14 cellular contexts compared by ENCODE assay signal in the genomic region with DNA sequence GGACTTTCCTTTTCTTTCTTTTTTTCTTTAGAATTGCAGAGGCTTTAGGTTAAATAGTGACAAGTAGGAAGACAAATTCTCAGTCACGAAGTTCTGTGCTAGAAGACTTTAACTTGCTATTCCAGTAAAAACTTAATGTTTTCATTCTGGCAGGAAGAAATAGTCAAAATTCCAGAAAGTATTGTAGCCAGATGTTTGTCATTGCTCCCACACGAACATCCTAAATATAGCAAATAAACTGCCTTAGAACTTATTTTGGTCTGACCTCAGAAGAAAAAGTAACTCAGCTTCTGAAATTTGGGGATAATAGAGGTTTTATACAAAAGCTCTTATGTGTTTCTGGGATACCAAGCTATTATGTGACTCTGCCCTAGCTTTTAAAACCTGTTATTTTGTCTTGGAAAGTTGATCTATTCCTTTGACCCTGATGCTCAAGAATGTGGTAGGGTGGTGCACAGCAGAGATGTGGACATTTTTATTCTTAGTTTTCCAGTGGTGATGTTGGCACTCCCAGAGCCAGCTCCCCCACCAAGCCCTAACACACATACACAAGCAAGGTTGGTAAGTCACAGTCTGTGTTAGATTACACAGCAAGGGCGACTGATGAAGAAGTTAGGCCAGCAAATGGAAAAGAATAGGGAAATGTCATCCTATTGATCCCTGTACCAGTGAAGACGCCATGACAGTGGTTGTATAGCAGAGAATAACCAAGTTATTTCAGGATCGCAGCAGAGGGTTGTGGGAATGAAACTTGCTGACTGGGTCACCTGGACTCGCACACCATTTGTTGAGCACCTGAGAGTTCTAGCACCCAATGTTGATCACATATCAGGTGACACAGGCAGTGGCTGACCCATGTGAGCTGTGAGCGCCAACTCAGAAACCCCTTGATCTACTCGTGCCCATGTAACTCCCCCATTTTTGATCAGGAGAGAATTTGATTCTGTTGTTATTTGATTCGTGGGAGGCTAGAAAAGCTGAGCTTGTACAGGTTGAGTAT. TPM values are rescaled to one million over a fixed set of nuclear protein-coding genes. Genes with fewer than 3 reads are reported as not detected.
DNase-seq lines count a peak whose midpoint lies in the region; ATAC-seq and TF ChIP-seq lines count a peak whose summit lies in the region.
"Had no signal": no experiment of that assay in that cellular context is flagged by ENCODE, and none has a peak within 500 bp of the region (broad histone marks: within the 10 kb centered on the region; RNA-seq: fewer than 3 reads in every experiment).

No MANE protein-coding gene starts in this region.

- H3K23ac ChIP-seq in mesenchymal stem cell (ENCODE audit: low read length in 2 of 2): no peak overlapping the region

- no peak overlapping the region for H2BK120ac ChIP-seq in mesenchymal stem cell (ENCODE audit: low read depth, low read length)

- no peak overlapping the region for H3K14ac ChIP-seq in mesenchymal stem cell (ENCODE audit: low read length in 2 of 2)

- H2AFZ ChIP-seq in mesenchymal stem cell (ENCODE audit: low read depth, low read length): no peak overlapping the region

- no peak overlapping the region for H4K91ac ChIP-seq in mesenchymal stem cell (ENCODE audit: low read length)

- no peak for TF ChIP-seq EP300 in tibial nerve (IDR thresholded peaks at IDR 0.05)

- DNase-seq in HCEC 1CT (peak; percentile 14), brain microvascular endothelial cell (no peak), mesenchymal stem cell (no peak), tibial nerve (ENCODE audit: low spot score in 2 of 2) (no peak), A172 (ENCODE audit: low spot score) (no peak), lower leg skin (ENCODE audit: low spot score in 2 of 2) (no peak)
- DNase-seq: midbrain; NCI-H1436; psoas muscle; stimulated activated CD4-positive, alpha-beta T cell treated with anti-CD3 and anti-CD28 coated beads, Interleukin-4, amount 100 ng/mL, for 4 hours; stimulated activated naive B cell treated with anti-CD40 and anti-IgM and Interleukin-4, amounts not matched to agents 10 μg/mL and 1 μg/mL and 100 μg/mL, for 72 hours; T-helper 9 cell had no signal

- H3K36me3 ChIP-seq in brain microvascular endothelial cell (replicated peaks) (peaks cover 5% of the 10 kb centered on the region), mesenchymal stem cell (ENCODE audit: control insufficient read depth in 1 of 2, insufficient read depth in 2 of 2, low read depth in 1 of 2, low read length in 2 of 2) (peaks cover 29 to 40% of the 10 kb centered on the region in 2 experiments), tibial nerve (peaks cover 0 to 19% (median 0%) of the 10 kb centered on the region in 3 donors)

- in situ Hi-C loops in brain microvascular endothelial cell (cut with HindIII; ENCODE audit: low pct_ligation_motif_present, low sequenced_read_pairs): no loop called here

- H3K4me1 ChIP-seq in mesenchymal stem cell (ENCODE audit: control insufficient read depth, insufficient read depth, low read depth, low read length): peaks cover 7% of the 10 kb centered on the region
- peaks cover 0 to 60% (median 30%) of the 10 kb centered on the region in 4 donors for H3K4me1 ChIP-seq in tibial nerve

- peak overlapping the region; percentile 19 for H3K27ac ChIP-seq in brain microvascular endothelial cell
- no peak overlapping the region for H3K27ac ChIP-seq in mesenchymal stem cell (ENCODE audit: low read length, poor library complexity, severe bottlenecking)
- peak overlapping the region in 3 of 4 donors; percentile 31 to 71 (median 70) for H3K27ac ChIP-seq in tibial nerve
- H3K27ac ChIP-seq: psoas muscle had no signal

- no peak overlapping the region for H3K18ac ChIP-seq in mesenchymal stem cell (ENCODE audit: low read depth in 1 of 2, low read length in 2 of 2)

- H4K8ac ChIP-seq in mesenchymal stem cell (ENCODE audit: low read length): no peak overlapping the region

- no peak overlapping the region for H2AK5ac ChIP-seq in mesenchymal stem cell (ENCODE audit: low read length, severe bottlenecking)

- H3K27me3 ChIP-seq in brain microvascular endothelial cell (replicated peaks): no peaks in the 10 kb centered on the region
- H3K27me3 ChIP-seq in mesenchymal stem cell (ENCODE audit: control insufficient read depth in 1 of 2, insufficient read depth in 1 of 2, low read length in 2 of 2): no peaks in the 10 kb centered on the region
- no peaks in the 10 kb centered on the region for H3K27me3 ChIP-seq in tibial nerve

- H3K4me3 ChIP-seq in brain microvascular endothelial cell (ENCODE audit: low read depth, low read length) (no peak overlapping the region), mesenchymal stem cell (ENCODE audit: insufficient read depth in 1 of 2, low read depth in 1 of 2, low read length in 2 of 2) (peak overlapping the region in 1 of 2 experiments; percentile 54), tibial nerve (no peak overlapping the region), lower leg skin (ENCODE audit: low read depth, poor library complexity, severe bottlenecking) (no peak overlapping the region)
- H3K4me3 ChIP-seq: psoas muscle had no signal

- H3K79me1 ChIP-seq in mesenchymal stem cell (replicated peaks; ENCODE audit: low read length, poor library complexity, severe bottlenecking): peaks cover 37% of the 10 kb centered on the region

- WGBS in mesenchymal stem cell: 100% methylated on average over 5 of the region's 9 CpGs
- WGBS in tibial nerve, 2 donors: 69 to 72% methylated on average over 9 of the region's 9 CpGs
- WGBS in lower leg skin, 2 donors: 75 to 79% methylated on average over 9 of the region's 9 CpGs

- H2BK15ac ChIP-seq in mesenchymal stem cell (ENCODE audit: low read depth, poor library complexity, severe bottlenecking): no peak overlapping the region

- TF ChIP-seq POLR2A in tibial nerve (IDR thresholded peaks at IDR 0.05) (no peak), lower leg skin (IDR thresholded peaks at IDR 0.05) (no peak)

- H3K9ac ChIP-seq in mesenchymal stem cell (ENCODE audit: low read length): peak overlapping the region; percentile 75

- TF ChIP-seq CTCF in brain microvascular endothelial cell (IDR thresholded peaks at IDR 0.05; ENCODE audit: low read depth, low read length, missing control alignments) (no peak), tibial nerve (IDR thresholded peaks at IDR 0.05) (no peak), lower leg skin (IDR thresholded peaks at IDR 0.05) (no peak)

- intact Hi-C loops in lower leg skin (cut with DNase I; ENCODE audit: low total_unique reads): no loop called here

- ATAC-seq in HG03108 (IDR thresholded peaks at IDR 0.05; ENCODE audit: unreplicated experiment): no peak
- no peak for ATAC-seq in HG02852 (IDR thresholded peaks at IDR 0.05; ENCODE audit: unreplicated experiment)
- ATAC-seq: psoas muscle; stimulated activated naive B cell treated with anti-CD40 and anti-IgM and Interleukin-4, amounts not matched to agents 10 μg/mL and 1 μg/mL and 100 μg/mL, for 72 hours had no signal

- no peak overlapping the region for H2BK12ac ChIP-seq in mesenchymal stem cell (ENCODE audit: low read length in 2 of 2)

- H2BK5ac ChIP-seq in mesenchymal stem cell (ENCODE audit: low read depth, low read length, poor library complexity, severe bottlenecking): no peak overlapping the region

- no peak overlapping the region for H3K4me2 ChIP-seq in mesenchymal stem cell (ENCODE audit: low read length, poor library complexity, severe bottlenecking)

- no peak overlapping the region for H3K4ac ChIP-seq in mesenchymal stem cell (ENCODE audit: low read depth in 1 of 2, low read length in 2 of 2)

- H3K9me3 ChIP-seq in mesenchymal stem cell (ENCODE audit: control insufficient read depth, low read length) (no peaks in the 10 kb centered on the region), tibial nerve (no peaks in the 10 kb centered on the region)
- H3K9me3 ChIP-seq: psoas muscle had no signal

RNA-seq across cellular contexts. Expression of a gene that starts 23.7 kb away (rescaled TPM):
- 15.5 TPM for polyA plus RNA-seq in mesenchymal stem cell (2013, experiment 1 of 2)
- 14.7 TPM for polyA plus RNA-seq in mesenchymal stem cell (2013, experiment 2 of 2)
- total RNA-seq in tibial nerve (100 to 1,000 TPM in 2 of 4 donors, 10 to 100 TPM in 2; 42.7 to 229 (median 93.2) TPM), lower leg skin (10 to 100 TPM; 63.3 to 86.4 (median 66.0) TPM)
- 36.6 and 47.3 TPM in 2 replicates for total RNA-seq in A172 (2014; rRNA removed; shearing (Covaris generic))
